ENCODE assay signal across 8 cellular contexts in genomic region chr4:55184600-55185523, GRCh38. TPM values are rescaled to one million over a fixed set of nuclear protein-coding genes. Genes with fewer than 3 reads are reported as not detected.
DNase-seq lines count a peak whose midpoint lies in the region; ATAC-seq, FAIRE-seq and TF ChIP-seq lines count a peak whose summit lies in the region.

No MANE protein-coding gene starts in this region.

- H3K27ac ChIP-seq in kidney (ENCODE audit: low read depth in 2 of 2, low read length in 2 of 2) (no peak overlapping the region), upper lobe of right lung (peak overlapping the region; percentile 33)

- CTCF ChIA-PET in activated CD4-positive, alpha-beta T cell treated with anti-CD3 and anti-CD28 coated beads for 36 hours (lab: Charles Lee), result interaction anchor here (0.6 to 2.1 kb wide), 7 partner anchors 9 to 702 kb away, joined by 3 to 11 read pairs (median 4); no protein-coding TSS in a partner anchor
- CTCF ChIA-PET in activated naive CD4-positive, alpha-beta T cell treated with anti-CD3 and anti-CD28 coated beads, Interleukin-2, amount 10 ng/mL, durations not matched to agents 7 days and 5 days (lab: Charles Lee), result interaction anchor here (0.6 to 2.2 kb wide), 6 partner anchors 14 to 450 kb away, joined by 3 to 7 read pairs (median 4); no protein-coding TSS in a partner anchor

- ATAC-seq in activated CD4-positive, alpha-beta T cell treated with anti-CD3 and anti-CD28 coated beads for 36 hours, result no peak
- peak; percentile 71 for ATAC-seq in upper lobe of right lung
- no peak for ATAC-seq in HG03521 (IDR thresholded peaks at IDR 0.05; ENCODE audit: unreplicated experiment)
- ATAC-seq in T-helper 17 cell, result no peak

- no peak overlapping the region for H3K4me3 Mint-ChIP-seq in activated CD4-positive, alpha-beta T cell treated with anti-CD3 and anti-CD28 coated beads for 36 hours
- no peak overlapping the region for H3K4me3 Mint-ChIP-seq in activated naive CD4-positive, alpha-beta T cell treated with anti-CD3 and anti-CD28 coated beads, Interleukin-2, amount 10 ng/mL, durations not matched to agents 7 days and 5 days
- no peak overlapping the region for H3K4me3 Mint-ChIP-seq in T-helper 17 cell

- no peaks in the 10 kb centered on the region for H3K4me1 Mint-ChIP-seq in activated CD4-positive, alpha-beta T cell treated with anti-CD3 and anti-CD28 coated beads for 36 hours
- H3K4me1 Mint-ChIP-seq in activated naive CD4-positive, alpha-beta T cell treated with anti-CD3 and anti-CD28 coated beads, Interleukin-2, amount 10 ng/mL, durations not matched to agents 7 days and 5 days, result no peaks in the 10 kb centered on the region
- H3K4me1 Mint-ChIP-seq in T-helper 17 cell, result peaks cover 2% of the 10 kb centered on the region

- peak; percentile 52 for DNase-seq in activated CD4-positive, alpha-beta T cell treated with anti-CD3 and anti-CD28 coated beads for 36 hours
- no peak for DNase-seq in activated CD4-positive, alpha-beta T cell treated with anti-CD3 and anti-CD28 coated beads for 1 hour
- peak; percentile 37 for DNase-seq in NAMALWA (ENCODE audit: low spot score)
- peak; percentile 44 for DNase-seq in activated naive CD4-positive, alpha-beta T cell treated with anti-CD3 and anti-CD28 coated beads, Interleukin-2, amount 10 ng/mL, durations not matched to agents 7 days and 5 days
- DNase-seq in kidney, result peak; percentile 76
- no peak for DNase-seq in upper lobe of right lung
- no peak for DNase-seq in T-helper 17 cell

- H3K27me3 Mint-ChIP-seq in activated CD4-positive, alpha-beta T cell treated with anti-CD3 and anti-CD28 coated beads for 36 hours, result peaks cover 7% of the 10 kb centered on the region
- no peaks in the 10 kb centered on the region for H3K27me3 Mint-ChIP-seq in activated naive CD4-positive, alpha-beta T cell treated with anti-CD3 and anti-CD28 coated beads, Interleukin-2, amount 10 ng/mL, durations not matched to agents 7 days and 5 days
- H3K27me3 Mint-ChIP-seq in T-helper 17 cell, result peaks cover 70% of the 10 kb centered on the region

- H3K4me3 ChIP-seq in kidney (ENCODE audit: low read length in 2 of 2) (no peak overlapping the region), upper lobe of right lung (no peak overlapping the region)

- no peaks in the 10 kb centered on the region for H3K36me3 Mint-ChIP-seq in activated CD4-positive, alpha-beta T cell treated with anti-CD3 and anti-CD28 coated beads for 36 hours (ENCODE audit: low read depth)
- no peaks in the 10 kb centered on the region for H3K36me3 Mint-ChIP-seq in activated naive CD4-positive, alpha-beta T cell treated with anti-CD3 and anti-CD28 coated beads, Interleukin-2, amount 10 ng/mL, durations not matched to agents 7 days and 5 days
- H3K36me3 Mint-ChIP-seq in T-helper 17 cell (ENCODE audit: low read depth), result no peaks in the 10 kb centered on the region

- no peaks in the 10 kb centered on the region for H3K9me3 Mint-ChIP-seq in activated CD4-positive, alpha-beta T cell treated with anti-CD3 and anti-CD28 coated beads for 36 hours (ENCODE audit: low read depth)
- no peaks in the 10 kb centered on the region for H3K9me3 Mint-ChIP-seq in activated naive CD4-positive, alpha-beta T cell treated with anti-CD3 and anti-CD28 coated beads, Interleukin-2, amount 10 ng/mL, durations not matched to agents 7 days and 5 days

- H3K27ac Mint-ChIP-seq in activated CD4-positive, alpha-beta T cell treated with anti-CD3 and anti-CD28 coated beads for 36 hours, result no peak overlapping the region
- H3K27ac Mint-ChIP-seq in activated naive CD4-positive, alpha-beta T cell treated with anti-CD3 and anti-CD28 coated beads, Interleukin-2, amount 10 ng/mL, durations not matched to agents 7 days and 5 days, result no peak overlapping the region
- H3K27ac Mint-ChIP-seq in T-helper 17 cell, result no peak overlapping the region

- no peaks in the 10 kb centered on the region for H3K9me3 ChIP-seq in kidney (ENCODE audit: control insufficient read depth in 1 of 2, low read length in 2 of 2)
- H3K9me3 ChIP-seq in upper lobe of right lung, result no peaks in the 10 kb centered on the region
- no peaks in the 10 kb centered on the region for H3K9me3 ChIP-seq in T-helper 17 cell (ENCODE audit: control insufficient read depth, low read length, poor library complexity, severe bottlenecking)

- H3K4me1 ChIP-seq in kidney (ENCODE audit: control insufficient read depth in 1 of 2, insufficient read depth in 1 of 2, low read depth in 1 of 2, low read length in 2 of 2), result no peaks in the 10 kb centered on the region
- H3K4me1 ChIP-seq in upper lobe of right lung, result no peaks in the 10 kb centered on the region

- TF ChIP-seq CTCF in kidney (IDR thresholded peaks at IDR 0.05; ENCODE audit: borderline replicate concordance, extremely low read depth, insufficient read depth) (peak; percentile 27), upper lobe of right lung (IDR thresholded peaks at IDR 0.05) (peak; percentile 37)

- intact Hi-C loops in activated CD4-positive, alpha-beta T cell treated with anti-CD3 and anti-CD28 coated beads for 36 hours (cut with DNase I, micrococcal nuclease), result loop anchor here (1.0 to 10.0 kb wide), 3 partner anchors 136 to 370 kb away; no protein-coding TSS in a partner anchor
- intact Hi-C loops in kidney (cut with DNase I), result no loop called here
- intact Hi-C loops in upper lobe of right lung (cut with DNase I), result no loop called here

- H3K36me3 ChIP-seq in kidney (ENCODE audit: control insufficient read depth in 1 of 2, insufficient read depth in 2 of 2, low read length in 2 of 2) (no peaks in the 10 kb centered on the region), upper lobe of right lung (no peaks in the 10 kb centered on the region)

- POLR2A ChIA-PET in activated CD4-positive, alpha-beta T cell treated with anti-CD3 and anti-CD28 coated beads for 36 hours (lab: Charles Lee), result interaction anchor here (0.5 kb wide), 1 partner anchor 403 kb away, joined by 3 read pairs; no protein-coding TSS in a partner anchor

- FAIRE-seq in kidney (lab: Jason Lieb, UNC), result no peak

- H3K27me3 ChIP-seq in upper lobe of right lung, result no peaks in the 10 kb centered on the region

- H3K9ac ChIP-seq in kidney (ENCODE audit: low read length in 2 of 2), result no peak overlapping the region

RNA-seq across cellular contexts. Expression of gene KDR, which starts 59.5 kb away (rescaled TPM):
- not detected for total RNA-seq in activated CD4-positive, alpha-beta T cell treated with anti-CD3 and anti-CD28 coated beads for 36 hours
- total RNA-seq in kidney (28.8 TPM), upper lobe of right lung (48.6 TPM), T-helper 17 cell (not detected)
- polyA plus RNA-seq in kidney (ENCODE audit: insufficient read depth, low read depth, low replicate concordance), result 20.4 TPM

Comparison
In these comparisons a context has a peak if more than half of its experiments do, and no peak if none do; other contexts are left out.
1. DNase-seq: peak in activated CD4-positive, alpha-beta T cell treated with anti-CD3 and anti-CD28 coated beads for 36 hours (single experiment), NAMALWA (single experiment), activated naive CD4-positive, alpha-beta T cell treated with anti-CD3 and anti-CD28 coated beads, Interleukin-2, amount 10 ng/mL, durations not matched to agents 7 days and 5 days (single experiment) and kidney (single experiment); none in activated CD4-positive, alpha-beta T cell treated with anti-CD3 and anti-CD28 coated beads for 1 hour (single experiment), upper lobe of right lung (single experiment) and T-helper 17 cell (0 of 3).
2. RNA of gene KDR, which starts 59.5 kb away (total RNA-seq): 48.6 TPM in upper lobe of right lung (single experiment) and 28.8 TPM in kidney (single experiment); not detected in activated CD4-positive, alpha-beta T cell treated with anti-CD3 and anti-CD28 coated beads for 36 hours and not detected in T-helper 17 cell; every median in the first group is over 10 times any median in the second.
3. intact Hi-C loops: an anchor here in activated CD4-positive, alpha-beta T cell treated with anti-CD3 and anti-CD28 coated beads for 36 hours (1.0 to 10.0 kb wide); none called in kidney and upper lobe of right lung.